8 cellular contexts compared by ENCODE assay signal in genomic region chr4:1194028-1194900, GRCh38. TPM values are rescaled to one million over a fixed set of nuclear protein-coding genes. Genes with fewer than 3 reads are reported as not detected.
DNase-seq lines count a peak whose midpoint lies in the region; ATAC-seq and TF ChIP-seq lines count a peak whose summit lies in the region.

No MANE protein-coding gene starts in this region.

- peaks cover 0 to 29% (median 11%) of the 10 kb centered on the region in 11 experiments; a peak in 8 of 22 replicates for H4K20me1 ChIP-seq in BLaER1 treated with 17β-estradiol and CSF1 and Interleukin-3, amounts not matched to agents 10 nM and 100 nM

- H3K9ac ChIP-seq in BLaER1 treated with 17β-estradiol and CSF1 and Interleukin-3, amounts not matched to agents 10 nM and 100 nM = peak overlapping the region; percentile 10 to 59 (median 46); a peak in 17 of 22 replicates

- WGBS in prostate gland = 54% methylated on average over 51 of the region's 52 CpGs

- no peak for ATAC-seq in HG03135 (IDR thresholded peaks at IDR 0.05; ENCODE audit: unreplicated experiment)

- peak overlapping the region; percentile 55 to 90 (median 84) for H3K4me2 ChIP-seq in BLaER1 treated with 17β-estradiol and CSF1 and Interleukin-3, amounts not matched to agents 10 nM and 100 nM

- no peak for TF ChIP-seq CTCF in prostate gland (IDR thresholded peaks at IDR 0.05)

- peak overlapping the region in 9 of 11 experiments; percentile 4 to 51 (median 43); a peak in 12 of 22 replicates for H3K27ac ChIP-seq in BLaER1 treated with 17β-estradiol and CSF1 and Interleukin-3, amounts not matched to agents 10 nM and 100 nM
- H3K27ac ChIP-seq in SJCRH30 = peak overlapping the region; percentile 56
- H3K27ac ChIP-seq in prostate gland = peak overlapping the region; percentile 26 to 43

- H3K4me3 ChIP-seq in BLaER1 treated with 17β-estradiol and CSF1 and Interleukin-3, amounts not matched to agents 10 nM and 100 nM = 0 out of 20 replicates have a peak overlapping the region, but pooled peaks of 1 of the 10 experiments have one; percentile 28
- H3K4me3 ChIP-seq in SJCRH30 (peak overlapping the region; percentile 51), prostate gland (no peak overlapping the region)

- intact Hi-C loops in prostate gland (cut with DNase I) = no loop called here

- peaks cover 0 to 11% (median 5%) of the 10 kb centered on the region in 11 experiments; a peak in 10 of 22 replicates for H3K9me3 ChIP-seq in BLaER1 treated with 17β-estradiol and CSF1 and Interleukin-3, amounts not matched to agents 10 nM and 100 nM (replicated peaks in 1 of 11)
- H3K9me3 ChIP-seq in SJCRH30 (replicated peaks) (no peaks in the 10 kb centered on the region), prostate gland (no peaks in the 10 kb centered on the region)

- H3K36me3 ChIP-seq in BLaER1 treated with 17β-estradiol and CSF1 and Interleukin-3, amounts not matched to agents 10 nM and 100 nM = peaks cover 0 to 26% (median 0%) of the 10 kb centered on the region in 11 experiments; a peak in 5 of 22 replicates
- H3K36me3 ChIP-seq in SJCRH30 = no peaks in the 10 kb centered on the region
- no peaks in the 10 kb centered on the region for H3K36me3 ChIP-seq in prostate gland

- peaks cover 9 to 50% (median 31%) of the 10 kb centered on the region in 10 experiments for H3K4me1 ChIP-seq in BLaER1 treated with 17β-estradiol and CSF1 and Interleukin-3, amounts not matched to agents 10 nM and 100 nM
- H3K4me1 ChIP-seq in SJCRH30 (peaks cover 30% of the 10 kb centered on the region), prostate gland (replicated peaks) (peaks cover 8% of the 10 kb centered on the region)

- peaks cover 4 to 44% (median 22%) of the 10 kb centered on the region in 11 experiments; a peak in 15 of 22 replicates for H3K27me3 ChIP-seq in BLaER1 treated with 17β-estradiol and CSF1 and Interleukin-3, amounts not matched to agents 10 nM and 100 nM
- no peaks in the 10 kb centered on the region for H3K27me3 ChIP-seq in SJCRH30
- no peaks in the 10 kb centered on the region for H3K27me3 ChIP-seq in prostate gland (replicated peaks; ENCODE audit: insufficient read depth)

- peak; percentile 77 to 80 for DNase-seq in SJCRH30
- DNase-seq in globus pallidus (ENCODE audit: low spot score) = peak; percentile 55
- no peak for DNase-seq in prostate gland (ENCODE audit: low spot score)
- no peak for DNase-seq in RKO (ENCODE audit: low spot score)
- no peak for DNase-seq in NCI-H2171 (lab: John Stamatoyannopoulos, UW)
- DNase-seq in activated CD8-positive, alpha-beta memory T cell treated with anti-CD3 and anti-CD28 coated beads, Interleukin-2, amount 50 U/mL, for 4 hours = no peak

- TF ChIP-seq POLR2A in prostate gland (IDR thresholded peaks at IDR 0.05) = no peak

RNA-seq across cellular contexts. Expression of gene SPON2, which starts 21.9 kb away (rescaled TPM):
- total RNA-seq in SJCRH30 (2014; rRNA removed; shearing (Covaris generic)) = 2.5 and 3.2 TPM in 2 replicates
- 100 to 1,000 TPM; 107 to 134 TPM for total RNA-seq in prostate gland

RNA-seq across cellular contexts. Expression of gene CTBP1, which starts 54.7 kb away (rescaled TPM):
- total RNA-seq in SJCRH30 (2014; rRNA removed; shearing (Covaris generic)) = 141 and 143 TPM in 2 replicates
- total RNA-seq in prostate gland = 100 to 1,000 TPM; 173 to 264 TPM

Comparison
In these comparisons a context has a peak if more than half of its experiments do, and no peak if none do; other contexts are left out.
1. DNase-seq: peak in SJCRH30 (2 of 2) and globus pallidus (single experiment); none in prostate gland (single experiment), RKO (single experiment), NCI-H2171 (single experiment) and activated CD8-positive, alpha-beta memory T cell treated with anti-CD3 and anti-CD28 coated beads, Interleukin-2, amount 50 U/mL, for 4 hours (single experiment).
2. RNA of gene SPON2, which starts 21.9 kb away (total RNA-seq): 107 to 134 TPM in prostate gland; 2.5 to 3.2 TPM in SJCRH30; every median in the first group is over 10 times any median in the second.
3. Peak in every context shown above with its lines, with median percentiles within 50 percentile points of each other: H3K27ac ChIP-seq.